1 cellular context compared by ENCODE assay signal in genomic region chr1:115654125-115654524, GRCh38.
TF ChIP-seq lines count a peak whose summit lies in the region.

No MANE protein-coding gene starts in this region.

TF ChIP-seq in K562, 482 proteins besides CTCF, POLR2A, EP300 and RAD21:
- TF ChIP-seq ZKSCAN8 (CRISPR knock-in tag; IDR thresholded peaks at IDR 0.05) (no peak), NFIC (IDR thresholded peaks at IDR 0.05) (peak; percentile 75), NR3C1 (CRISPR knock-in tag; IDR thresholded peaks at IDR 0.05) (no peak), FOS (IDR thresholded peaks at IDR 0.05; ENCODE audit: extremely low read depth, insufficient read length) (no peak), MEIS2 (IDR thresholded peaks at IDR 0.05; ENCODE audit: partially characterized antibody) (peak; percentile 19), DACH1 (IDR thresholded peaks at IDR 0.05; ENCODE audit: partially characterized antibody) (peak; percentile 30)
